21 cellular contexts compared by ENCODE assay signal in the genomic region with DNA sequence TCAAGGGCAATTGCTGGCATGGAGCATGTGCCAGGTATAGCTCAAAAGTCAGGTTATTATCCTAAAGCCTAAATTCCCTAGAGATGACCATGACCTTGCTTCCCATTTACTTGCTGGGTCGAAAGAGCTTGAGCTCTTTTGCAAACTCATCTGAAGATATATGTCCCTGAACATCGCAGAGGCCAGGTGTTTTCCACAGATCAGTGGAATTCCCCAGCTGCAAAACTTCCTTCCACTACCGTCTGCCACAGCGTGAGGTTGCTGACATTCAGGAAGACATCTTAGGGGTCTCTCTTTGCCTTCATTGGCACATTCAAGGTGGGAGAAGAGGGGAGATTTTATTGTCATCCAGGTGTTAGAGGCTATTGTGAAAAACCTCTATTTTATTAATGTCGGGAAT.
DNase-seq lines count a peak whose midpoint lies in the region; ATAC-seq, FAIRE-seq and TF ChIP-seq lines count a peak whose summit lies in the region.
"Had no signal": no experiment of that assay in that cellular context is flagged by ENCODE, and none has a peak within 500 bp of the region (broad histone marks: within the 10 kb centered on the region; RNA-seq: fewer than 3 reads in every experiment).

No MANE protein-coding gene starts in this region.

- BruUV-seq in GM12878 (replicated peaks; lab: Mats Ljungman, UMichigan), result no TSS peak

- in situ Hi-C loops in GM12878 (cut with MboI), result loop anchor here (25.0 kb wide), 1 partner anchor 801 kb away; no protein-coding TSS in a partner anchor

- no peak for TF ChIP-seq CTCF in GM10266 (IDR thresholded peaks at IDR 0.05; ENCODE audit: control insufficient read depth, insufficient read depth, low read depth, missing control alignments)
- TF ChIP-seq CTCF in GM12878 (IDR thresholded peaks at IDR 0.05 in 2 of 3, conservative IDR thresholded peaks at IDR 0.05 in 1 of 3; ENCODE audit: control insufficient read depth in 2 of 3, extremely low read depth in 1 of 3, insufficient read depth in 1 of 3, low read depth in 3 of 3, low read length in 3 of 3), result no peak

- H3K36me3 Mint-ChIP-seq in activated CD4-positive, alpha-beta memory T cell treated with anti-CD3 and anti-CD28 coated beads, Interleukin-2, amount 10 ng/mL, durations not matched to agents 7 days and 5 days (ENCODE audit: low read depth), result no peaks in the 10 kb centered on the region

- intact Hi-C loops in GM12878 (cut with micrococcal nuclease; ENCODE audit: unreplicated experiment), result loop anchor here (10.0 kb wide), 1 partner anchor 793 kb away; no protein-coding TSS in a partner anchor

- no peaks in the 10 kb centered on the region for H4K20me1 ChIP-seq in GM12878 (ENCODE audit: control insufficient read depth, insufficient read depth)

- 0% methylated on average over 5 of the region's 5 CpGs for WGBS in GM12878 (ENCODE audit: insufficient coverage, insufficient replicate concordance, low lambda C conversion rate, missing lambda C conversion rate)

- H3K4me2 ChIP-seq in GM12878 (ENCODE audit: control insufficient read depth, insufficient read depth), result peak overlapping the region; percentile 47; the same call in 1 of the 2 replicates
- H3K4me2 ChIP-seq: SK-N-SH had no signal

- peak; percentile 71 for FAIRE-seq in GM18507 (lab: Jason Lieb, UNC)
- FAIRE-seq in GM12878 (lab: Jason Lieb, UNC), result peak; percentile 7
- FAIRE-seq: D721Med, GM12891, GM19239 had no signal

- no peaks in the 10 kb centered on the region for H3K36me3 ChIP-seq in GM12878 (ENCODE audit: control insufficient read depth in 2 of 2, insufficient read depth in 2 of 2, low read length in 1 of 2)

- DNase-seq in GM10266 (ENCODE audit: extremely low spot score) (peak; percentile 20), GM18507 (ENCODE audit: extremely low spot score, insufficient read length, low read depth) (no peak), GM12878 (ENCODE audit: low read depth, low spot score) (no peak), NCI-H1092 treated with DMSO at 0.1 percent for 48 hours (lab: John Stamatoyannopoulos, UW) (no peak)
- no peak for DNase-seq in activated CD4-positive, alpha-beta memory T cell treated with anti-CD3 and anti-CD28 coated beads, Interleukin-2, amount 10 ng/mL, durations not matched to agents 7 days and 5 days
- DNase-seq: H7, KBM-7, MV-4-11, NCI-H1105 treated with DMSO at 0.1 percent for 48 hours, NCI-H2029, NCI-H446, NCI-H524 treated with DMSO at 0.1 percent for 48 hours, NCI-H774, PC-3, SK-N-SH, T-helper 17 cell had no signal

- POLR2A ChIA-PET in GM12878 (lab: Charles Lee), result no interaction called here
- POLR2A ChIA-PET in activated CD4-positive, alpha-beta memory T cell treated with anti-CD3 and anti-CD28 coated beads, Interleukin-2, amount 10 ng/mL, durations not matched to agents 7 days and 5 days (lab: Charles Lee), result no interaction called here

- H3K4me3 Mint-ChIP-seq in activated CD4-positive, alpha-beta memory T cell treated with anti-CD3 and anti-CD28 coated beads, Interleukin-2, amount 10 ng/mL, durations not matched to agents 7 days and 5 days, result no peak overlapping the region
- H3K4me3 Mint-ChIP-seq: T-helper 17 cell had no signal

- no peaks in the 10 kb centered on the region for H3K9me3 ChIP-seq in GM12878 (replicated peaks; ENCODE audit: control insufficient read depth, insufficient read depth, low read length)
- H3K9me3 ChIP-seq: SK-N-SH had no signal

- H3K79me2 ChIP-seq in GM12878 (ENCODE audit: control insufficient read depth, insufficient read depth, low read length), result no peaks in the 10 kb centered on the region

- H3K4me3 ChIP-seq in GM12878, result no peak overlapping the region

- peaks cover 4% of the 10 kb centered on the region; the same call in 1 of the 2 replicates for H3K4me1 ChIP-seq in GM12878 (ENCODE audit: control insufficient read depth, insufficient read depth, low read length)

- CTCF ChIA-PET in GM12878 (lab: Yijun Ruan, JAX), result interaction anchor here (0.5 to 2.3 kb wide), 4 partner anchors 44 to 658 kb away, joined by 3 to 7 read pairs (median 4); no protein-coding TSS in a partner anchor
- CTCF ChIA-PET in activated CD4-positive, alpha-beta memory T cell treated with anti-CD3 and anti-CD28 coated beads, Interleukin-2, amount 10 ng/mL, durations not matched to agents 7 days and 5 days (lab: Charles Lee), result no interaction called here

- H3K27me3 Mint-ChIP-seq in activated CD4-positive, alpha-beta memory T cell treated with anti-CD3 and anti-CD28 coated beads, Interleukin-2, amount 10 ng/mL, durations not matched to agents 7 days and 5 days, result peaks cover 12% of the 10 kb centered on the region

- RAD21 ChIA-PET in GM12878 (lab: Charles Lee; ENCODE audit: unreplicated experiment), result interaction anchor here (0.9 kb wide), 1 partner anchor 14 kb away, joined by 3 read pairs; no protein-coding TSS in a partner anchor

- no peak for TF ChIP-seq RAD21 in GM12878 (IDR thresholded peaks at IDR 0.05; ENCODE audit: insufficient read depth, low read depth, low read length)

- no peak overlapping the region; the same call in 1 of the 2 replicates for H3K27ac ChIP-seq in GM12878 (ENCODE audit: control insufficient read depth, insufficient read depth)

- no peak overlapping the region for H3K27ac Mint-ChIP-seq in activated CD4-positive, alpha-beta memory T cell treated with anti-CD3 and anti-CD28 coated beads, Interleukin-2, amount 10 ng/mL, durations not matched to agents 7 days and 5 days
- H3K27ac Mint-ChIP-seq: T-helper 17 cell had no signal

- H2AFZ ChIP-seq in GM12878 (ENCODE audit: control insufficient read depth, low read depth, low read length), result no peak overlapping the region

- no peaks in the 10 kb centered on the region for H3K27me3 ChIP-seq in GM12878 (replicated peaks in 1 of 2; ENCODE audit: control insufficient read depth in 2 of 2, insufficient read depth in 2 of 2, low read length in 1 of 2)

- no peak for TF ChIP-seq EP300 in GM12878 (IDR thresholded peaks at IDR 0.05; ENCODE audit: borderline replicate concordance in 1 of 2, control insufficient read depth in 1 of 2, low read depth in 2 of 2, low read length in 2 of 2)

- ATAC-seq in GM21529 (IDR thresholded peaks at IDR 0.05; ENCODE audit: unreplicated experiment) (peak; percentile 57), GM12878 (peak; percentile 80), GM21390 (IDR thresholded peaks at IDR 0.05; ENCODE audit: unreplicated experiment) (no peak)
- ATAC-seq: PC-3, T-helper 17 cell had no signal

- H3K4me1 Mint-ChIP-seq in activated CD4-positive, alpha-beta memory T cell treated with anti-CD3 and anti-CD28 coated beads, Interleukin-2, amount 10 ng/mL, durations not matched to agents 7 days and 5 days, result no peaks in the 10 kb centered on the region
- H3K4me1 Mint-ChIP-seq: T-helper 17 cell had no signal

- H3K9me3 Mint-ChIP-seq in activated CD4-positive, alpha-beta memory T cell treated with anti-CD3 and anti-CD28 coated beads, Interleukin-2, amount 10 ng/mL, durations not matched to agents 7 days and 5 days, result no peaks in the 10 kb centered on the region

- H3K9ac ChIP-seq in GM12878 (ENCODE audit: control insufficient read depth, insufficient read depth, low read length), result no peak overlapping the region
- H3K9ac ChIP-seq: SK-N-SH had no signal

- TF ChIP-seq POLR2A in GM12878 (IDR thresholded peaks at IDR 0.05; ENCODE audit: low read depth, low read length), result no peak

- SMC1A ChIA-PET in GM12878 (lab: Charles Lee; ENCODE audit: uncharacterized antibody, unreplicated experiment), result interaction anchor here (0.7 to 0.9 kb wide), 2 partner anchors 8 to 13 kb away, joined by 3 read pairs; no protein-coding TSS in a partner anchor

TF ChIP-seq in GM12878, 131 proteins besides CTCF, POLR2A, EP300 and RAD21 (continues in another document):
- TF ChIP-seq, protein P1, sequence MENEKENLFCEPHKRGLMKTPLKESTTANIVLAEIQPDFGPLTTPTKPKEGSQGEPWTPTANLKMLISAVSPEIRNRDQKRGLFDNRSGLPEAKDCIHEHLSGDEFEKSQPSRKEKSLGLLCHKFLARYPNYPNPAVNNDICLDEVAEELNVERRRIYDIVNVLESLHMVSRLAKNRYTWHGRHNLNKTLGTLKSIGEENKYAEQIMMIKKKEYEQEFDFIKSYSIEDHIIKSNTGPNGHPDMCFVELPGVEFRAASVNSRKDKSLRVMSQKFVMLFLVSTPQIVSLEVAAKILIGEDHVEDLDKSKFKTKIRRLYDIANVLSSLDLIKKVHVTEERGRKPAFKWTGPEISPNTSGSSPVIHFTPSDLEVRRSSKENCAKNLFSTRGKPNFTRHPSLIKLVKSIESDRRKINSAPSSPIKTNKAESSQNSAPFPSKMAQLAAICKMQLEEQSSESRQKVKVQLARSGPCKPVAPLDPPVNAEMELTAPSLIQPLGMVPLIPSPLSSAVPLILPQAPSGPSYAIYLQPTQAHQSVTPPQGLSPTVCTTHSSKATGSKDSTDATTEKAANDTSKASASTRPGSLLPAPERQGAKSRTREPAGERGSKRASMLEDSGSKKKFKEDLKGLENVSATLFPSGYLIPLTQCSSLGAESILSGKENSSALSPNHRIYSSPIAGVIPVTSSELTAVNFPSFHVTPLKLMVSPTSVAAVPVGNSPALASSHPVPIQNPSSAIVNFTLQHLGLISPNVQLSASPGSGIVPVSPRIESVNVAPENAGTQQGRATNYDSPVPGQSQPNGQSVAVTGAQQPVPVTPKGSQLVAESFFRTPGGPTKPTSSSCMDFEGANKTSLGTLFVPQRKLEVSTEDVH (IDR thresholded peaks at IDR 0.05; ENCODE audit: low read depth, partially characterized antibody), result no peak
- TF ChIP-seq ZZZ3 (IDR thresholded peaks at IDR 0.05; ENCODE audit: control insufficient read depth, insufficient read length, low read depth) (no peak), BMI1 (IDR thresholded peaks at IDR 0.05; ENCODE audit: borderline replicate concordance) (no peak), SIX5 (IDR thresholded peaks at IDR 0.05; ENCODE audit: low read depth, low read length, severe bottlenecking) (no peak), RCOR1 (conservative IDR thresholded peaks at IDR 0.05; ENCODE audit: low read depth, low read length) (no peak), SMAD5 (IDR thresholded peaks at IDR 0.05; ENCODE audit: low read depth) (no peak)
